ENCODE assay signal across 17 cellular contexts in genomic region chr11:57180141-57180561, GRCh38. TPM values are rescaled to one million over a fixed set of nuclear protein-coding genes. Genes with fewer than 3 reads are reported as not detected.
DNase-seq lines count a peak whose midpoint lies in the region; ATAC-seq and TF ChIP-seq lines count a peak whose summit lies in the region.
"Had no signal": no experiment of that assay in that cellular context is flagged by ENCODE, and none has a peak within 500 bp of the region (broad histone marks: within the 10 kb centered on the region; RNA-seq: fewer than 3 reads in every experiment).

No MANE protein-coding gene starts in this region.

- H3K4me3 ChIP-seq in HEK293 (ENCODE audit: low read depth, low read length) (no peak overlapping the region), iPS-11a (ENCODE audit: low read depth, low read length) (peak overlapping the region; percentile 60), osteoblast (ENCODE audit: insufficient read depth, low read length) (no peak overlapping the region)
- H3K4me3 ChIP-seq: ovary, SJCRH30 had no signal

- ATAC-seq in GM18907 (IDR thresholded peaks at IDR 0.05; ENCODE audit: unreplicated experiment), result no peak
- ATAC-seq in HG02884 (IDR thresholded peaks at IDR 0.05; ENCODE audit: unreplicated experiment), result no peak
- ATAC-seq: activated naive CD8-positive, alpha-beta T cell treated with anti-CD3 and anti-CD28 coated beads, Interleukin-2, amount 50 U/mL, for 24 hours; stimulated activated naive CD8-positive, alpha-beta T cell treated with anti-CD3 and anti-CD28 coated beads, Interleukin-15, amount 100 ng/mL, for 72 hours had no signal

- H3K27me3 ChIP-seq in osteoblast (ENCODE audit: insufficient read depth, low read length), result peaks cover 20% of the 10 kb centered on the region
- H3K27me3 ChIP-seq: ovary had no signal

- H3K9me3 ChIP-seq in HEK293 (ENCODE audit: control insufficient read depth, insufficient read depth, low read depth, low read length) (no peaks in the 10 kb centered on the region), osteoblast (ENCODE audit: low read depth, low read length) (no peaks in the 10 kb centered on the region)
- H3K9me3 ChIP-seq: ovary, SJCRH30 had no signal

- H3K79me2 ChIP-seq in osteoblast (ENCODE audit: insufficient read depth, low read length), result no peaks in the 10 kb centered on the region

- TF ChIP-seq CTCF in HEK293 (tag by site-specific recombination; IDR thresholded peaks at IDR 0.05) (no peak), osteoblast (IDR thresholded peaks at IDR 0.05; ENCODE audit: extremely low read depth, low read depth, low read length) (no peak)

- DNase-seq in NCI-H82 treated with DMSO at 0.1 percent for 48 hours (lab: John Stamatoyannopoulos, UW; ENCODE audit: unreplicated experiment) (peak; percentile 6), osteoblast (ENCODE audit: insufficient read length, low spot score, missing footprints) (peak; percentile 51), kidney tubule cell (ENCODE audit: low spot score) (no peak), CD1c-positive myeloid dendritic cell (ENCODE audit: extremely low spot score) (no peak)
- DNase-seq: activated CD4-positive, alpha-beta T cell treated with anti-CD3 and anti-CD28 coated beads, Interleukin-2, amount 10 ng/mL, durations not matched to agents 7 days and 5 days; activated naive CD8-positive, alpha-beta T cell treated with anti-CD3 and anti-CD28 coated beads, Interleukin-2, amount 50 U/mL, for 24 hours; activated T-cell treated with anti-CD3 and anti-CD28 coated beads, Interleukin-2, amount 50 U/mL, for 48 hours; effector memory CD4-positive, alpha-beta T cell; NCI-H2107; SJCRH30; stimulated activated naive CD8-positive, alpha-beta T cell treated with anti-CD3 and anti-CD28 coated beads, Interleukin-15, amount 100 ng/mL, for 72 hours; T-helper 9 cell had no signal

- CTCF ChIA-PET in HEK293 (lab: Yijun Ruan, JAX), result no interaction called here

- no peaks in the 10 kb centered on the region for H3K36me3 ChIP-seq in HEK293 (ENCODE audit: control insufficient read depth in 2 of 2, insufficient read depth in 1 of 2, low read length in 2 of 2)
- H3K36me3 ChIP-seq in osteoblast (ENCODE audit: insufficient read depth, low read length), result no peaks in the 10 kb centered on the region
- H3K36me3 ChIP-seq: ovary, SJCRH30 had no signal

- H3K27ac ChIP-seq in HEK293 (ENCODE audit: extremely low read depth, low read depth, low read length) (no peak overlapping the region), osteoblast (ENCODE audit: low read depth, low read length) (no peak overlapping the region)
- H3K27ac ChIP-seq: ovary, SJCRH30 had no signal

- POLR2A ChIA-PET in HEK293 (lab: Yijun Ruan, JAX), result no interaction called here

- no peak overlapping the region for H3K4me2 ChIP-seq in osteoblast (ENCODE audit: insufficient read depth, low read length)

- H4K20me1 ChIP-seq in osteoblast (ENCODE audit: insufficient read depth, low read length), result no peaks in the 10 kb centered on the region

- no peak overlapping the region for H2AFZ ChIP-seq in osteoblast (ENCODE audit: low read length)

- H3K4me1 ChIP-seq in HEK293 (ENCODE audit: control insufficient read depth, insufficient read depth, low read length) (no peaks in the 10 kb centered on the region), osteoblast (ENCODE audit: insufficient read depth, low read length) (no peaks in the 10 kb centered on the region)
- H3K4me1 ChIP-seq: SJCRH30 had no signal

TF ChIP-seq in HEK293, 187 proteins besides CTCF, POLR2A, EP300 and RAD21:
- TF ChIP-seq EGR2 (tag by site-specific recombination; IDR thresholded peaks at IDR 0.05; ENCODE audit: low read depth) (0 out of 2 replicates have a peak, but pooled peaks have one; percentile 5), ZNF18 (tag by site-specific recombination; IDR thresholded peaks at IDR 0.05) (no peak), ZBTB11 (tag by site-specific recombination; conservative IDR thresholded peaks at IDR 0.05; ENCODE audit: low read depth) (no peak)

RNA-seq across cellular contexts. Expression of gene LRRC55, which starts 1.6 kb away (rescaled TPM):
- not detected in 2 replicates for total RNA-seq in osteoblast
- total RNA-seq: activated CD4-positive, alpha-beta T cell treated with anti-CD3 and anti-CD28 coated beads, Interleukin-2, amount 10 ng/mL, durations not matched to agents 7 days and 5 days; SJCRH30 had no signal

RNA-seq across cellular contexts. Expression of gene APLNR, which starts 56.9 kb away (rescaled TPM):
- not detected in 2 replicates for total RNA-seq in osteoblast
- total RNA-seq: activated CD4-positive, alpha-beta T cell treated with anti-CD3 and anti-CD28 coated beads, Interleukin-2, amount 10 ng/mL, durations not matched to agents 7 days and 5 days had no signal

Comparison
In these comparisons a context has a peak if more than half of its experiments do, and no peak if none do; other contexts are left out.
1. DNase-seq: peak in NCI-H82 treated with DMSO at 0.1 percent for 48 hours (single experiment) and osteoblast (single experiment); none in kidney tubule cell (single experiment) and CD1c-positive myeloid dendritic cell (single experiment).